Comparison of ENCODE assay signal across 7 cellular contexts in the genomic region with DNA sequence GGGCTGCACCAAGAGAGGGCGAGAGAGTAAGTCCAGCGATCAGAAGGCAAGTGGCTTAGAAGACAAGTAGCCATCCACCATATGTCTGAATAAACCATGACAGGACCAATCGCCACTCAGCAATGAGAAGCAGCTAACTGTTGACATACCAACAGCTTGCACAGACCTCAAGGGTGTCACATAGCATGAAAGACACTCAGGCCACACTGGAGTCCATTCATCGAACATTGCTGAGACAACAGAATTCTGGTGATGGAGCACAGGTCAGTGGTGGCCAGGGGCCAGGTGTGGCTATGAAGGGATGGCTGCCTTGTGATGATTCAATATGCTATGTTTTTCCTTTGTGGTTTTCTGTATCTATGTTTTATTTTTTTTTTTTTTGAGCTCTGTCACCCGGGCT.
A peak's percentile ranks its signal among the peaks of the same experiment; 100 is the strongest.
DNase-seq lines count a peak whose midpoint lies in the region; FAIRE-seq and TF ChIP-seq lines count a peak whose summit lies in the region.
"Not testable (repeated sequence)": the region's sequence is repeated elsewhere in the genome, so short reads cannot be mapped to it uniquely, and the experiment has no call there.

No MANE protein-coding gene starts in this region.

- H3K4me3 ChIP-seq in astrocyte (ENCODE audit: insufficient read depth, low read depth, low read length); choroid plexus epithelial cell (ENCODE audit: low read depth, low read length); foreskin fibroblast (ENCODE audit: low read depth in 1 of 2, low read length in 2 of 2): not testable (repeated sequence)

- H3K9me3 Mint-ChIP-seq in astrocyte (ENCODE audit: unreplicated experiment): not testable (repeated sequence)

- DNase-seq in AG08396 (ENCODE audit: low spot score) (peak; percentile 45), ELR (ENCODE audit: low read depth) (peak; percentile 15), LHCN-M2 (ENCODE audit: low read depth) (peak; percentile 40), astrocyte (ENCODE audit: low read depth) (peak; percentile 31), choroid plexus epithelial cell (ENCODE audit: low read depth) (peak; percentile 14), foreskin fibroblast (peak; percentile 23 to 34), myocyte (ENCODE audit: low read depth) (peak; percentile 89)

- FAIRE-seq in astrocyte (lab: Jason Lieb, UNC): not testable (repeated sequence)

- H3K27me3 Mint-ChIP-seq in astrocyte (ENCODE audit: low read depth, unreplicated experiment): not testable (repeated sequence)

- not testable (repeated sequence) for H3K27ac Mint-ChIP-seq in astrocyte (ENCODE audit: unreplicated experiment)

- H2AFZ ChIP-seq in astrocyte (ENCODE audit: low read depth, low read length): not testable (repeated sequence)

- not testable (repeated sequence) for H3K36me3 Mint-ChIP-seq in astrocyte (ENCODE audit: low read depth, unreplicated experiment)

- peaks cover 10% of the 10 kb centered on the region for H4K20me1 ChIP-seq in astrocyte (ENCODE audit: insufficient read depth, low read length)

- H3K9me3 ChIP-seq in astrocyte (ENCODE audit: insufficient read depth, low read depth, low read length): not testable (repeated sequence)

- H3K4me3 Mint-ChIP-seq in astrocyte (ENCODE audit: unreplicated experiment): not testable (repeated sequence)

- not testable (repeated sequence) for H3K36me3 ChIP-seq in astrocyte (ENCODE audit: insufficient read depth, low read length)

- not testable (repeated sequence) for H3K79me2 ChIP-seq in astrocyte (ENCODE audit: insufficient read depth, low read length)

- not testable (repeated sequence) for H3K27me3 ChIP-seq in astrocyte (ENCODE audit: insufficient read depth, low read length)

- not testable (repeated sequence) for H3K4me2 ChIP-seq in astrocyte (ENCODE audit: low read length)

- H3K27ac ChIP-seq in astrocyte (ENCODE audit: low read depth, low read length): not testable (repeated sequence)

- H3K9ac ChIP-seq in astrocyte (ENCODE audit: low read length): not testable (repeated sequence)

- H3K4me1 ChIP-seq in astrocyte (ENCODE audit: insufficient read depth, low read length): peaks cover 11% of the 10 kb centered on the region

- TF ChIP-seq CTCF in astrocyte (IDR thresholded peaks at IDR 0.05; ENCODE audit: insufficient read depth, low read depth, low read length); choroid plexus epithelial cell (conservative IDR thresholded peaks at IDR 0.05; ENCODE audit: low read depth, low read length); foreskin fibroblast (IDR thresholded peaks at IDR 0.05; ENCODE audit: low read depth, low read length): not testable (repeated sequence)

- peaks cover 14% of the 10 kb centered on the region for H3K4me1 Mint-ChIP-seq in astrocyte (ENCODE audit: low read depth, unreplicated experiment)

Comparison
In these comparisons a context has a peak if more than half of its experiments do, and no peak if none do; other contexts are left out.
1. DNase-seq: peak in every context shown above with its lines; median percentile 89 in myocyte; 45 in AG08396; 40 in LHCN-M2; 31 in astrocyte; 28 in foreskin fibroblast; 15 in ELR; 14 in choroid plexus epithelial cell.